Comparison of ENCODE assay signal across 20 cellular contexts in the genomic region with DNA sequence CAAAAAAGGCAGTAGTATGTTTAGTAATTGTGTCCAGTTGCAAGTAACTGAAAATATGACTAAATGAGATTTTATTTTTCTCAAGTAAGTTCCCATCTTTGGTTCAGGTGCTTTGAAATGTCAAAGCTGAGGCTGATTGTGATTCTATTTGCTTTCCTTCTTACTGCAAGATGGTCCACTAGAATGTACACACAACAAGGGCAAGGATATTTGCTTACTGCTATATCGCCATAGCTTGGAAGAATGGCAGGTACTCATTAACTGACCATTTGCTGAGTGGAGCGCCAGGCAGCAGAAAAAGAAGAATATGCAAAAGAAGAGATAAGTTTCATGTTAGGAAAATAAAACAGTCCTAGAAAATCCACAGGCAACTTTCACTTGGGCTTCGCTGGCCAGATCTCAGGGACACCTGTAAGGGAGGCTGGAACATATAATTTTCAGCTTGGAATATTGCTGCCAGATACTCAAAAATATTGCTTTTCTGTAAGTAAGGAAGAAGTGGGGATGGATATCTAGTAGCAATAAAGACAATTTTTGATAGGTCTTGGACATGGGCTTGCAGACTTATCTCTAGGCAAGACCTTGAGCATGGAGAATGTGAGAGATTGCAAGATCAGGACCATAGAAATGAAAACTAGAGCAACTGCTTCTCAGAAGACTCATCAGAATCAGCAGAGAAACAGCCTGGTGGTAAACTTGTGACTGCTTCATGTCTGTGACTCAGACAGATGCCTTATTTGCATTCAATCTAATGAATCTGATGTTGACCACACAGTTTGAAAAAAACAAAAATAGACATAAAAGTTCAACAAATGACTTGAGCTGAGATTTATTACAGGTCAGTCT. TPM values are rescaled to one million over a fixed set of nuclear protein-coding genes. Genes with fewer than 3 reads are reported as not detected.
"Had no signal": no experiment of that assay in that cellular context is flagged by ENCODE, and none has a peak within 500 bp of the region (broad histone marks: within the 10 kb centered on the region; RNA-seq: fewer than 3 reads in every experiment).

No MANE protein-coding gene starts in this region.

- DNase-seq: activated CD4-positive, alpha-beta T cell treated with anti-CD3 and anti-CD28 coated beads, Interleukin-2, amount 50 U/mL, for 4 hours; activated CD4-positive, CD25-positive, alpha-beta regulatory T cell; activated naive CD4-positive, alpha-beta T cell treated with anti-CD3 and anti-CD28 coated beads, Interleukin-2, amount 10 ng/mL, durations not matched to agents 7 days and 5 days; activated T-cell treated with anti-CD3 and anti-CD28 coated beads for 4 hours; esophagus squamous epithelium; head of caudate nucleus; left colon; lower lobe of right lung; retina; stimulated activated CD4-positive, alpha-beta T cell treated with anti-CD3 and anti-CD28 coated beads, Interleukin-2, amount 100 ng/mL, for 48 hours; tibial artery; uterus had no signal

- H3K27me3 ChIP-seq: esophagus squamous epithelium, tibial artery, uterus had no signal

- H3K9me3 Mint-ChIP-seq: activated naive CD4-positive, alpha-beta T cell treated with anti-CD3 and anti-CD28 coated beads, Interleukin-2, amount 10 ng/mL, durations not matched to agents 7 days and 5 days; activated T-helper 2 cell treated with anti-CD3 and anti-CD28 coated beads, Interferon-gamma antibody, Interleukin-2, Interleukin-4, amounts not matched to agents 10 μg/mL and 5 μg/mL and 100 μg/mL, durations not matched to agents 14 hours and 24 hours and 36 hours; mesothelial cell of epicardium; neural crest cell had no signal

- H3K4me3 ChIP-seq: esophagus squamous epithelium, lower lobe of right lung, tibial artery, uterus had no signal

- H3K36me3 Mint-ChIP-seq: activated naive CD4-positive, alpha-beta T cell treated with anti-CD3 and anti-CD28 coated beads, Interleukin-2, amount 10 ng/mL, durations not matched to agents 7 days and 5 days; mesothelial cell of epicardium; stimulated activated memory B cell treated with anti-CD40 and anti-IgM and Interleukin-4, amounts not matched to agents 10 μg/mL and 1 μg/mL and 100 μg/mL, for 72 hours had no signal

- H3K4me3 Mint-ChIP-seq: activated naive CD4-positive, alpha-beta T cell treated with anti-CD3 and anti-CD28 coated beads, Interleukin-2, amount 10 ng/mL, durations not matched to agents 7 days and 5 days; mesothelial cell of epicardium; neural crest cell; stimulated activated memory B cell treated with anti-CD40 and anti-IgM and Interleukin-4, amounts not matched to agents 10 μg/mL and 1 μg/mL and 100 μg/mL, for 72 hours had no signal

- H3K4me1 Mint-ChIP-seq: activated naive CD4-positive, alpha-beta T cell treated with anti-CD3 and anti-CD28 coated beads, Interleukin-2, amount 10 ng/mL, durations not matched to agents 7 days and 5 days; mesothelial cell of epicardium; stimulated activated memory B cell treated with anti-CD40 and anti-IgM and Interleukin-4, amounts not matched to agents 10 μg/mL and 1 μg/mL and 100 μg/mL, for 72 hours had no signal

- H3K36me3 ChIP-seq: esophagus squamous epithelium, lower lobe of right lung, tibial artery, uterus had no signal

- H3K4me1 ChIP-seq: esophagus squamous epithelium, lower lobe of right lung, uterus had no signal

- H3K27ac Mint-ChIP-seq: activated naive CD4-positive, alpha-beta T cell treated with anti-CD3 and anti-CD28 coated beads, Interleukin-2, amount 10 ng/mL, durations not matched to agents 7 days and 5 days; activated T-helper 2 cell treated with anti-CD3 and anti-CD28 coated beads, Interferon-gamma antibody, Interleukin-2, Interleukin-4, amounts not matched to agents 10 μg/mL and 5 μg/mL and 100 μg/mL, durations not matched to agents 14 hours and 24 hours and 36 hours; mesothelial cell of epicardium; stimulated activated memory B cell treated with anti-CD40 and anti-IgM and Interleukin-4, amounts not matched to agents 10 μg/mL and 1 μg/mL and 100 μg/mL, for 72 hours had no signal

- H3K27ac ChIP-seq: esophagus squamous epithelium, lower lobe of right lung, tibial artery, uterus had no signal

- H3K9me3 ChIP-seq: esophagus squamous epithelium, lower lobe of right lung, tibial artery, uterus had no signal

RNA-seq across cellular contexts. Expression of gene OR9Q1, which starts 44.8 kb away (rescaled TPM):
- total RNA-seq: activated T-helper 2 cell treated with anti-CD3 and anti-CD28 coated beads, Interferon-gamma antibody, Interleukin-2, Interleukin-4, amounts not matched to agents 10 μg/mL and 5 μg/mL and 100 μg/mL, durations not matched to agents 14 hours and 24 hours and 36 hours; cardiac septum; esophagus squamous epithelium; frontal cortex; left colon; lower lobe of right lung; mesothelial cell of epicardium; neural crest cell; osteocyte; skeletal muscle tissue; uterus had no signal

RNA-seq across cellular contexts. Expression of gene OR6Q1, which starts 51.8 kb away (rescaled TPM):
- total RNA-seq: activated T-helper 2 cell treated with anti-CD3 and anti-CD28 coated beads, Interferon-gamma antibody, Interleukin-2, Interleukin-4, amounts not matched to agents 10 μg/mL and 5 μg/mL and 100 μg/mL, durations not matched to agents 14 hours and 24 hours and 36 hours; cardiac septum; esophagus squamous epithelium; frontal cortex; left colon; lower lobe of right lung; mesothelial cell of epicardium; neural crest cell; osteocyte; skeletal muscle tissue; uterus had no signal
